ENCODE assay signal across 14 cellular contexts in the genomic region with DNA sequence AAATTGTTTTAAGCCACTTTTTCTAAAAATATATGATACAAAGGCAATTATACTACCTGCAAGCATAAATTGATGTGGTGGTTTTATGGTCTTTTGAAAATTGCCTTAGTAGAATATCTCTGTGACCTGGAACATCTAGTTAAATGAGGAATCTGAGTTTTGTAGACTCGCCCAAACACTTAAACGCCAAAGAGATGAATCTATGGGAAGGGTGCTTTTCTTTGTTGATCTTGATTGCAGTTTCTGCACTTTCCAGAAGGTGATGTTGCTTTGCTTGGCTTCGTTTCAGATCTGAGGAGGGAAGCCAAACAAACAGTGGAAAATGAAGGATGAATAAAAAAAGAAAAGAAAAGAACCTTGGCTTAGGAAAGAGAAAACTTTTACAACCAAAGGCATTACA.
A peak's percentile ranks its signal among the peaks of the same experiment; 100 is the strongest.
DNase-seq lines count a peak whose midpoint lies in the region; ATAC-seq and TF ChIP-seq lines count a peak whose summit lies in the region.
"Had no signal": no experiment of that assay in that cellular context is flagged by ENCODE, and none has a peak within 500 bp of the region (broad histone marks: within the 10 kb centered on the region; RNA-seq: fewer than 3 reads in every experiment).

No MANE protein-coding gene starts in this region.

- no peaks in the 10 kb centered on the region for H4K20me1 ChIP-seq in GM23338 (replicated peaks; ENCODE audit: insufficient read depth)
- no peaks in the 10 kb centered on the region for H4K20me1 ChIP-seq in PC-3 (ENCODE audit: low read length)

- peaks cover 14% of the 10 kb centered on the region; the same call in 1 of the 2 replicates for H3K4me1 ChIP-seq in GM23338 (ENCODE audit: insufficient read depth)
- peaks cover 37% of the 10 kb centered on the region for H3K4me1 ChIP-seq in PC-3 (ENCODE audit: insufficient read depth, low read length)
- no peaks in the 10 kb centered on the region for H3K4me1 ChIP-seq in left ventricle myocardium inferior
- H3K4me1 ChIP-seq: right atrium auricular region, vagina had no signal

- no peaks in the 10 kb centered on the region for H3K9me3 Mint-ChIP-seq in GM23338
- H3K9me3 Mint-ChIP-seq in activated T-cell treated with anti-CD3 and anti-CD28 coated beads, Interleukin-2, amount 50 U/mL, for 24 hours = no peaks in the 10 kb centered on the region
- H3K9me3 Mint-ChIP-seq: activated T-helper 17 cell treated with anti-CD3 and anti-CD28 coated beads, Interleukin-2, amount 50 U/mL, for 72 hours; dendritic cell treated with granulocyte-macrophage colony-stimulating factor and Interleukin-4, amounts not matched to agents 40 ng/mL and 50 ng/mL, for 4 days had no signal

- no peaks in the 10 kb centered on the region for H3F3A ChIP-seq in GM23338 (replicated peaks; ENCODE audit: low read depth)
- peaks cover 3% of the 10 kb centered on the region for H3F3A ChIP-seq in PC-3 (ENCODE audit: low read length, unreplicated experiment)

- H3K4me2 ChIP-seq in GM23338 (no peak overlapping the region), PC-3 (ENCODE audit: low read length) (0 out of 2 replicates have a peak overlapping the region, but pooled peaks have one; percentile 8)

- H3K27me3 Mint-ChIP-seq in GM23338 (ENCODE audit: insufficient read depth, low read depth, poor library complexity) = peaks cover 3% of the 10 kb centered on the region
- no peaks in the 10 kb centered on the region for H3K27me3 Mint-ChIP-seq in activated T-cell treated with anti-CD3 and anti-CD28 coated beads, Interleukin-2, amount 50 U/mL, for 24 hours
- H3K27me3 Mint-ChIP-seq: activated T-helper 17 cell treated with anti-CD3 and anti-CD28 coated beads, Interleukin-2, amount 50 U/mL, for 72 hours had no signal

- H2AFZ ChIP-seq in GM23338 (no peak overlapping the region), PC-3 (ENCODE audit: low read length) (no peak overlapping the region)

- TF ChIP-seq CTCF in GM23338 (conservative IDR thresholded peaks at IDR 0.05; ENCODE audit: low read depth in 2 of 2) (peak; percentile 18 to 34; a peak in 3 of 4 replicates), PC-3 (conservative IDR thresholded peaks at IDR 0.05; ENCODE audit: low read depth, low read length) (0 out of 2 replicates have a peak, but pooled peaks have one; percentile 20), left ventricle myocardium inferior (IDR thresholded peaks at IDR 0.05; ENCODE audit: borderline replicate concordance) (no peak)

- BruUV-seq in PC-3 (replicated peaks; lab: Mats Ljungman, UMichigan) = no TSS peak

- POLR2A ChIA-PET in PC-3 (lab: Charles Lee; ENCODE audit: unreplicated experiment) = interaction anchor here (0.5 kb wide), 1 partner anchor 106 kb away, joined by 3 read pairs; no protein-coding TSS in a partner anchor

- H3K4me3 ChIP-seq in GM23338 (no peak overlapping the region), PC-3 (ENCODE audit: low read length) (no peak overlapping the region), left ventricle myocardium inferior (no peak overlapping the region)
- H3K4me3 ChIP-seq: right atrium auricular region, vagina had no signal

- intact Hi-C loops in PC-3 (cut with micrococcal nuclease) = loop anchor here (10.0 kb wide), 1 partner anchor 515 kb away; no protein-coding TSS in a partner anchor
- intact Hi-C loops in sciatic nerve (cut with DNase I) = no loop called here
- intact Hi-C loops in left ventricle myocardium inferior (cut with micrococcal nuclease) = no loop called here

- H3K79me2 ChIP-seq in GM23338 (replicated peaks; ENCODE audit: insufficient read depth) = no peaks in the 10 kb centered on the region
- H3K79me2 ChIP-seq in PC-3 (ENCODE audit: low read length) = no peaks in the 10 kb centered on the region

- no peaks in the 10 kb centered on the region for H3K36me3 ChIP-seq in GM23338 (ENCODE audit: insufficient read depth)
- H3K36me3 ChIP-seq in PC-3 (ENCODE audit: low read depth, low read length) = no peaks in the 10 kb centered on the region
- H3K36me3 ChIP-seq in left ventricle myocardium inferior = no peaks in the 10 kb centered on the region
- H3K36me3 ChIP-seq: right atrium auricular region, vagina had no signal

- no peak overlapping the region for H3K27ac ChIP-seq in GM23338 (ENCODE audit: low read depth)
- peak overlapping the region; percentile 23; the same call in 1 of the 2 replicates for H3K27ac ChIP-seq in PC-3 (ENCODE audit: low read length)
- H3K27ac ChIP-seq in left ventricle myocardium inferior (replicated peaks) = no peak overlapping the region
- H3K27ac ChIP-seq: right atrium auricular region, vagina had no signal

- H3K9me2 ChIP-seq in GM23338 (ENCODE audit: insufficient read depth) (no peaks in the 10 kb centered on the region), PC-3 (replicated peaks; ENCODE audit: low read length) (no peaks in the 10 kb centered on the region)

- no peak overlapping the region for H3K4me3 Mint-ChIP-seq in GM23338
- no peak overlapping the region for H3K4me3 Mint-ChIP-seq in activated T-cell treated with anti-CD3 and anti-CD28 coated beads, Interleukin-2, amount 50 U/mL, for 24 hours
- H3K4me3 Mint-ChIP-seq: activated T-helper 17 cell treated with anti-CD3 and anti-CD28 coated beads, Interleukin-2, amount 50 U/mL, for 72 hours; dendritic cell treated with granulocyte-macrophage colony-stimulating factor and Interleukin-4, amounts not matched to agents 40 ng/mL and 50 ng/mL, for 4 days had no signal

- ATAC-seq in GM23338 (peak; percentile 47; the same call in 2 of the 3 replicates), PC-3 (peak; percentile 21), sciatic nerve (peak; percentile 14)
- ATAC-seq: activated T-helper 17 cell treated with anti-CD3 and anti-CD28 coated beads, Interleukin-2, amount 50 U/mL, for 72 hours; Right ventricle myocardium inferior had no signal

- CTCF ChIA-PET in PC-3 (lab: Charles Lee) = no interaction called here

- no peaks in the 10 kb centered on the region for H3K36me3 Mint-ChIP-seq in GM23338 (ENCODE audit: low read depth)
- H3K36me3 Mint-ChIP-seq in activated T-cell treated with anti-CD3 and anti-CD28 coated beads, Interleukin-2, amount 50 U/mL, for 24 hours (ENCODE audit: low read depth) = no peaks in the 10 kb centered on the region

- H3K4me1 Mint-ChIP-seq in GM23338 = peaks cover 15% of the 10 kb centered on the region
- H3K4me1 Mint-ChIP-seq in activated T-cell treated with anti-CD3 and anti-CD28 coated beads, Interleukin-2, amount 50 U/mL, for 24 hours (ENCODE audit: low read depth) = no peaks in the 10 kb centered on the region
- H3K4me1 Mint-ChIP-seq: activated T-helper 17 cell treated with anti-CD3 and anti-CD28 coated beads, Interleukin-2, amount 50 U/mL, for 72 hours had no signal

- H3K27ac Mint-ChIP-seq in GM23338 = no peak overlapping the region
- H3K27ac Mint-ChIP-seq in activated T-cell treated with anti-CD3 and anti-CD28 coated beads, Interleukin-2, amount 50 U/mL, for 24 hours = no peak overlapping the region
- H3K27ac Mint-ChIP-seq: activated T-helper 17 cell treated with anti-CD3 and anti-CD28 coated beads, Interleukin-2, amount 50 U/mL, for 72 hours; dendritic cell treated with granulocyte-macrophage colony-stimulating factor and Interleukin-4, amounts not matched to agents 40 ng/mL and 50 ng/mL, for 4 days had no signal

- H3K9ac ChIP-seq in PC-3 (ENCODE audit: low read length) = no peak overlapping the region

- peak; percentile 15 for DNase-seq in GM23338 (ENCODE audit: low spot score)
- DNase-seq in PC-3 = peak; percentile 34
- DNase-seq in fibroblast of gingiva (ENCODE audit: low read depth) = peak; percentile 47
- DNase-seq in sciatic nerve (ENCODE audit: low spot score) = no peak
- no peak for DNase-seq in left ventricle myocardium inferior
- DNase-seq in stimulated activated CD4-positive, alpha-beta T cell treated with anti-CD3 and anti-CD28 coated beads, Interleukin-15, amount 100 ng/mL, for 24 hours = no peak
- DNase-seq in activated T-cell treated with anti-CD3 and anti-CD28 coated beads, Interleukin-2, amount 50 U/mL, for 24 hours = no peak
- DNase-seq: activated CD4-positive, CD25-positive, alpha-beta regulatory T cell; NCI-H2171 had no signal

- no peaks in the 10 kb centered on the region for H3K9me3 ChIP-seq in PC-3 (ENCODE audit: low read length)
- H3K9me3 ChIP-seq in left ventricle myocardium inferior (replicated peaks) = no peaks in the 10 kb centered on the region
- H3K9me3 ChIP-seq: right atrium auricular region, vagina had no signal

- H3K27me3 ChIP-seq in GM23338 (ENCODE audit: insufficient read depth) (no peaks in the 10 kb centered on the region), PC-3 (ENCODE audit: low read length) (no peaks in the 10 kb centered on the region), left ventricle myocardium inferior (ENCODE audit: low read depth) (no peaks in the 10 kb centered on the region)
- H3K27me3 ChIP-seq: right atrium auricular region, vagina had no signal

TF ChIP-seq in GM23338, 12 proteins besides CTCF, POLR2A, EP300 and RAD21 (continues in another document):
- TF ChIP-seq REST (IDR thresholded peaks at IDR 0.05; ENCODE audit: unreplicated experiment) = no peak
- no peak for TF ChIP-seq NANOG (IDR thresholded peaks at IDR 0.05; ENCODE audit: borderline replicate concordance)
- TF ChIP-seq STAT1 (IDR thresholded peaks at IDR 0.05; ENCODE audit: unreplicated experiment) = no peak
- TF ChIP-seq CREB1 (CRISPR knock-in tag; IDR thresholded peaks at IDR 0.05; ENCODE audit: low read depth) = no peak

Comparison
In these comparisons a context has a peak if more than half of its experiments do, and no peak if none do; other contexts are left out.
1. DNase-seq: peak in GM23338 (single experiment), PC-3 (single experiment) and fibroblast of gingiva (single experiment); none in sciatic nerve (single experiment), left ventricle myocardium inferior (single experiment), stimulated activated CD4-positive, alpha-beta T cell treated with anti-CD3 and anti-CD28 coated beads, Interleukin-15, amount 100 ng/mL, for 24 hours (single experiment) and activated T-cell treated with anti-CD3 and anti-CD28 coated beads, Interleukin-2, amount 50 U/mL, for 24 hours (single experiment).
2. Peak in every context shown above with its lines, with median percentiles within 50 percentile points of each other: ATAC-seq.